In genomic region chr12:57148469-57149308, GRCh38 we compare ENCODE assay signal across 1 cellular context.
TF ChIP-seq lines count a peak whose summit lies in the region.

No MANE protein-coding gene starts in this region.

TF ChIP-seq in HepG2, 621 proteins besides CTCF, POLR2A, EP300 and RAD21 (continued from another document and continues in another):
- TF ChIP-seq TFDP1 (CRISPR knock-in tag; IDR thresholded peaks at IDR 0.05; ENCODE audit: borderline replicate concordance): peak; percentile 24; the same call in 1 of the 2 replicates
- TF ChIP-seq ZNF691 (CRISPR knock-in tag; IDR thresholded peaks at IDR 0.05; ENCODE audit: borderline replicate concordance, low read depth): no peak
- no peak for TF ChIP-seq SRY (CRISPR knock-in tag; IDR thresholded peaks at IDR 0.05)
- TF ChIP-seq JUND (CRISPR knock-in tag; IDR thresholded peaks at IDR 0.05): no peak; the same call in 1 of the 2 replicates
- no peak for TF ChIP-seq JARID2 (CRISPR knock-in tag; IDR thresholded peaks at IDR 0.05; ENCODE audit: insufficient replicate concordance)
- TF ChIP-seq ZNF124 (CRISPR knock-in tag; IDR thresholded peaks at IDR 0.05): peak; percentile 72; the same call in 1 of the 2 replicates
- TF ChIP-seq ZIK1 (CRISPR knock-in tag; IDR thresholded peaks at IDR 0.05; ENCODE audit: borderline replicate concordance, low read depth): no peak
- no peak for TF ChIP-seq ZNF720 (CRISPR knock-in tag; IDR thresholded peaks at IDR 0.05)
- TF ChIP-seq PHF20 (CRISPR knock-in tag; IDR thresholded peaks at IDR 0.05): no peak
- no peak for TF ChIP-seq IKZF1 (IDR thresholded peaks at IDR 0.05)
- TF ChIP-seq PITX1 (CRISPR knock-in tag; IDR thresholded peaks at IDR 0.05): no peak
- no peak for TF ChIP-seq KIAA2018 (CRISPR knock-in tag; IDR thresholded peaks at IDR 0.05; ENCODE audit: borderline replicate concordance)
- no peak for TF ChIP-seq ZNF296 (CRISPR knock-in tag; conservative IDR thresholded peaks at IDR 0.05)
- TF ChIP-seq ZBTB46 (CRISPR knock-in tag; IDR thresholded peaks at IDR 0.05; ENCODE audit: borderline replicate concordance): peak; percentile 64; the same call in 1 of the 2 replicates
- no peak for TF ChIP-seq ARNT2 (CRISPR knock-in tag; IDR thresholded peaks at IDR 0.05; ENCODE audit: low read depth)
- 0 out of 2 replicates have a peak, but pooled peaks have one; percentile 38 for TF ChIP-seq HMG20B (CRISPR knock-in tag; conservative IDR thresholded peaks at IDR 0.05)
- TF ChIP-seq NR1H2 (CRISPR knock-in tag; IDR thresholded peaks at IDR 0.05; ENCODE audit: borderline replicate concordance, low read depth): no peak
- no peak for TF ChIP-seq TRIM22 (IDR thresholded peaks at IDR 0.05)
- no peak for TF ChIP-seq TBL1XR1 (IDR thresholded peaks at IDR 0.05; ENCODE audit: borderline replicate concordance, low read length, partially characterized antibody)
- no peak for TF ChIP-seq ZSCAN9 (CRISPR knock-in tag; IDR thresholded peaks at IDR 0.05; ENCODE audit: borderline replicate concordance)
- TF ChIP-seq ZFX (CRISPR knock-in tag; IDR thresholded peaks at IDR 0.05; ENCODE audit: low read depth): no peak
- TF ChIP-seq MTA3 (CRISPR knock-in tag; IDR thresholded peaks at IDR 0.05): no peak
- TF ChIP-seq FOXP4 (CRISPR knock-in tag; IDR thresholded peaks at IDR 0.05): peak; percentile 94
- TF ChIP-seq ZNF569 (CRISPR knock-in tag; IDR thresholded peaks at IDR 0.05; ENCODE audit: borderline replicate concordance): no peak
- TF ChIP-seq ZFP62 (CRISPR knock-in tag; IDR thresholded peaks at IDR 0.05): no peak
- no peak for TF ChIP-seq MXD1 (CRISPR knock-in tag; IDR thresholded peaks at IDR 0.05)
- TF ChIP-seq ZBTB49 (CRISPR knock-in tag; IDR thresholded peaks at IDR 0.05; ENCODE audit: borderline replicate concordance): no peak
- TF ChIP-seq ZNF432 (CRISPR knock-in tag; IDR thresholded peaks at IDR 0.05; ENCODE audit: borderline replicate concordance): no peak
- peak; percentile 33; the same call in 1 of the 2 replicates for TF ChIP-seq ZNF281 (CRISPR knock-in tag; IDR thresholded peaks at IDR 0.05; ENCODE audit: borderline replicate concordance)
- TF ChIP-seq ZBTB42 (CRISPR knock-in tag; IDR thresholded peaks at IDR 0.05): no peak
- TF ChIP-seq ZNF788 (CRISPR knock-in tag; IDR thresholded peaks at IDR 0.05; ENCODE audit: borderline replicate concordance): 0 out of 2 replicates have a peak, but pooled peaks have one; percentile 67
- TF ChIP-seq ZNF20 (CRISPR knock-in tag; IDR thresholded peaks at IDR 0.05): no peak
- peak; percentile 76; the same call in 1 of the 2 replicates for TF ChIP-seq HNF4G (IDR thresholded peaks at IDR 0.05; ENCODE audit: borderline replicate concordance, low read depth, low read length)
- peak; percentile 26; the same call in 1 of the 2 replicates for TF ChIP-seq HNF4G (CRISPR knock-in tag; IDR thresholded peaks at IDR 0.05; ENCODE audit: borderline replicate concordance, low read depth)
- TF ChIP-seq ZNF790 (CRISPR knock-in tag; IDR thresholded peaks at IDR 0.05; ENCODE audit: borderline replicate concordance): no peak
- no peak for TF ChIP-seq FLYWCH1 (CRISPR knock-in tag; IDR thresholded peaks at IDR 0.05)
- no peak for TF ChIP-seq MYNN (CRISPR knock-in tag; IDR thresholded peaks at IDR 0.05; ENCODE audit: low read depth)
- TF ChIP-seq ZFP36L1 (CRISPR knock-in tag; IDR thresholded peaks at IDR 0.05): no peak
- no peak for TF ChIP-seq RFXAP (CRISPR knock-in tag; IDR thresholded peaks at IDR 0.05; ENCODE audit: borderline replicate concordance)
- no peak for TF ChIP-seq RELA (CRISPR knock-in tag; IDR thresholded peaks at IDR 0.05)
